ENCODE assay signal across 28 cellular contexts in the genomic region with DNA sequence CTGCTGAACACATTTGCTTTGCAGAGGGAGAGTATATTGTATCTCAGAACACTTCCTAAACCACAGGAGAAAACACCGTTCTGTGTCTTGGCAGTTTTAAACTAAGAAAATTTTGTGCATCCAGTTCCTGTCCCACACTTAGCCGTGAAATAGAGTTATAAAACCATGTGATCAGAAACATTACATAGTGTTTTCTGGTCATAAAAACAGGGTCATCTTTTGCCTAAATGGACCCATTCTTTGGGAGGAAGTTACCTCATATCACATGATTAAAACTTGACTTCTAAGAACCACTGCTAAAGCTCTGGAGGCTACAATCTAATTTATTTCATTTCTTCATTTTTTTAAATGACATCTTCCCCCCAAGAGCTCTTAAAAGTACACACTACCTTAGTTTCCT.
"Had no signal": no experiment of that assay in that cellular context is flagged by ENCODE, and none has a peak within 500 bp of the region (broad histone marks: within the 10 kb centered on the region; RNA-seq: fewer than 3 reads in every experiment).

No MANE protein-coding gene starts in this region.

- H3K36me3 ChIP-seq: left lung, lower lobe of right lung, ovary, right atrium auricular region, right lobe of liver, tibial nerve, uterus had no signal

- H3K27ac Mint-ChIP-seq: immature natural killer cell; mesothelial cell of epicardium; naive B cell; natural killer cell; nephron progenitor cell; progenitor cell of endocrine pancreas; stimulated activated memory B cell treated with anti-CD40 and anti-IgM and Interleukin-4, amounts not matched to agents 10 μg/mL and 1 μg/mL and 100 μg/mL, for 72 hours; stimulated activated naive CD8-positive, alpha-beta T cell treated with anti-CD3 and anti-CD28 coated beads, Interleukin-15, amount 100 ng/mL, for 72 hours; type B pancreatic cell had no signal

- H3K36me3 Mint-ChIP-seq: immature natural killer cell; mesothelial cell of epicardium; naive B cell; natural killer cell; stimulated activated memory B cell treated with anti-CD40 and anti-IgM and Interleukin-4, amounts not matched to agents 10 μg/mL and 1 μg/mL and 100 μg/mL, for 72 hours; type B pancreatic cell had no signal

- H3K4me3 ChIP-seq: left lung, lower lobe of right lung, ovary, right atrium auricular region, right lobe of liver, smooth muscle cell, tibial nerve, uterus had no signal

- H3K9me3 Mint-ChIP-seq: mesothelial cell of epicardium; stimulated activated memory B cell treated with anti-CD40 and anti-IgM and Interleukin-4, amounts not matched to agents 10 μg/mL and 1 μg/mL and 100 μg/mL, for 72 hours; type B pancreatic cell had no signal

- DNase-seq: hypothalamus; immature natural killer cell; kidney; left colon; left lung; lower lobe of right lung; mammary epithelial cell; mesenchymal stem cell; naive B cell; natural killer cell; nephron progenitor cell; ovary; right lobe of liver; stimulated activated CD4-positive, alpha-beta T cell treated with anti-CD3 and anti-CD28 coated beads, Interleukin-1b, Interleukin-23, amount 100 ng/mL, for 48 hours; stimulated activated CD4-positive, alpha-beta T cell treated with anti-CD3 and anti-CD28 coated beads, Interleukin-2, amount 100 ng/mL, for 48 hours; stimulated activated CD4-positive, alpha-beta T cell treated with anti-CD3 and anti-CD28 coated beads, Interleukin-4, amount 100 ng/mL, for 4 hours; stimulated activated CD8-positive, alpha-beta memory T cell treated with anti-CD3 and anti-CD28 coated beads, Interleukin-4, amount 100 ng/mL, for 48 hours; stimulated activated naive CD4-positive, alpha-beta T cell treated with Interleukin-2 at 50 U/mL for 16 hours; stimulated activated naive CD8-positive, alpha-beta T cell treated with anti-CD3 and anti-CD28 coated beads, Interleukin-15, amount 100 ng/mL, for 72 hours; substantia nigra; uterus had no signal

- H3K4me3 Mint-ChIP-seq: immature natural killer cell; mesothelial cell of epicardium; naive B cell; natural killer cell; nephron progenitor cell; stimulated activated memory B cell treated with anti-CD40 and anti-IgM and Interleukin-4, amounts not matched to agents 10 μg/mL and 1 μg/mL and 100 μg/mL, for 72 hours; stimulated activated naive CD8-positive, alpha-beta T cell treated with anti-CD3 and anti-CD28 coated beads, Interleukin-15, amount 100 ng/mL, for 72 hours; type B pancreatic cell had no signal

- H3K27ac ChIP-seq: left lung, lower lobe of right lung, ovary, right atrium auricular region, right lobe of liver, tibial nerve, uterus had no signal

- H3K4me1 Mint-ChIP-seq: immature natural killer cell; mesothelial cell of epicardium; naive B cell; natural killer cell; stimulated activated memory B cell treated with anti-CD40 and anti-IgM and Interleukin-4, amounts not matched to agents 10 μg/mL and 1 μg/mL and 100 μg/mL, for 72 hours; stimulated activated naive CD8-positive, alpha-beta T cell treated with anti-CD3 and anti-CD28 coated beads, Interleukin-15, amount 100 ng/mL, for 72 hours had no signal

- H3K4me1 ChIP-seq: left lung, lower lobe of right lung, right atrium auricular region, right lobe of liver, tibial nerve, uterus had no signal

- H3K9me3 ChIP-seq: left lung, lower lobe of right lung, ovary, right atrium auricular region, right lobe of liver, tibial nerve, uterus had no signal

- H3K27me3 Mint-ChIP-seq: stimulated activated memory B cell treated with anti-CD40 and anti-IgM and Interleukin-4, amounts not matched to agents 10 μg/mL and 1 μg/mL and 100 μg/mL, for 72 hours; stimulated activated naive CD8-positive, alpha-beta T cell treated with anti-CD3 and anti-CD28 coated beads, Interleukin-15, amount 100 ng/mL, for 72 hours had no signal
